Comparison of ENCODE assay signal across 1 cellular context in the genomic region with DNA sequence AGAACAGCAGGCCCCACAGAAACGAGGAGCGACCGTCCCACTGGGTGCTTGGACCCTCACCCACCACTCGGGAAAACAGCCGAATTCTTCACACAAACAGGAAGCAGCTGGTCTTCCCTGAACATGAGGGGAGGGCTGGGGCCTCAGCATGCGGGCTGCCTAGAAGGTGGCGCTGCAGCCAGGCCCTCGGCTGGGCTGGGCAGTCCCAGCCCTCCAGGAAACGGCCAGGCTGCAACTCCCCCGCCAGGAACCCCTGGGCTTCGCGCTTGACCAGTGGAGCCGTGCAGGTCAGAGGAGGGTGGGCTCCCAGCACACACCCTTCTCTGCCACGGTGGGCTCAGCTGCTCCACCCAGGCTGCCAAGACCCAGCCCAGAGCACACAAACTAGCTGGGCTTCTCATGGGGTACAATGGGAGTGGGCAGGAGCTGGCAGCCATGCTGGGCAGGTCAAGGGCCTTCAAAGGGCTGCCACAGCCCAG.
TF ChIP-seq lines count a peak whose summit lies in the region.

No MANE protein-coding gene starts in this region.

TF ChIP-seq in HepG2, 621 proteins besides CTCF, POLR2A, EP300 and RAD21 (continued from another document and continues in another):
- TF ChIP-seq, protein P1, sequence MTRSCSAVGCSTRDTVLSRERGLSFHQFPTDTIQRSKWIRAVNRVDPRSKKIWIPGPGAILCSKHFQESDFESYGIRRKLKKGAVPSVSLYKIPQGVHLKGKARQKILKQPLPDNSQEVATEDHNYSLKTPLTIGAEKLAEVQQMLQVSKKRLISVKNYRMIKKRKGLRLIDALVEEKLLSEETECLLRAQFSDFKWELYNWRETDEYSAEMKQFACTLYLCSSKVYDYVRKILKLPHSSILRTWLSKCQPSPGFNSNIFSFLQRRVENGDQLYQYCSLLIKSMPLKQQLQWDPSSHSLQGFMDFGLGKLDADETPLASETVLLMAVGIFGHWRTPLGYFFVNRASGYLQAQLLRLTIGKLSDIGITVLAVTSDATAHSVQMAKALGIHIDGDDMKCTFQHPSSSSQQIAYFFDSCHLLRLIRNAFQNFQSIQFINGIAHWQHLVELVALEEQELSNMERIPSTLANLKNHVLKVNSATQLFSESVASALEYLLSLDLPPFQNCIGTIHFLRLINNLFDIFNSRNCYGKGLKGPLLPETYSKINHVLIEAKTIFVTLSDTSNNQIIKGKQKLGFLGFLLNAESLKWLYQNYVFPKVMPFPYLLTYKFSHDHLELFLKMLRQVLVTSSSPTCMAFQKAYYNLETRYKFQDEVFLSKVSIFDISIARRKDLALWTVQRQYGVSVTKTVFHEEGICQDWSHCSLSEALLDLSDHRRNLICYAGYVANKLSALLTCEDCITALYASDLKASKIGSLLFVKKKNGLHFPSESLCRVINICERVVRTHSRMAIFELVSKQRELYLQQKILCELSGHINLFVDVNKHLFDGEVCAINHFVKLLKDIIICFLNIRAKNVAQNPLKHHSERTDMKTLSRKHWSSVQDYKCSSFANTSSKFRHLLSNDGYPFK (CRISPR knock-in tag; IDR thresholded peaks at IDR 0.05; ENCODE audit: borderline replicate concordance): 0 out of 2 replicates have a peak, but pooled peaks have one; percentile 52
- TF ChIP-seq ZNF143 (CRISPR knock-in tag; IDR thresholded peaks at IDR 0.05) (no peak), ERF (CRISPR knock-in tag; IDR thresholded peaks at IDR 0.05) (0 out of 2 replicates have a peak, but pooled peaks have one; percentile 47), CCDC6 (CRISPR knock-in tag; IDR thresholded peaks at IDR 0.05) (no peak), ZNF224 (CRISPR knock-in tag; IDR thresholded peaks at IDR 0.05) (no peak), THAP11 (CRISPR knock-in tag; IDR thresholded peaks at IDR 0.05) (no peak), KDM2A (CRISPR knock-in tag; IDR thresholded peaks at IDR 0.05; ENCODE audit: borderline replicate concordance, low read depth) (peak; percentile 67; the same call in 1 of the 2 replicates), ZNF460 (CRISPR knock-in tag; IDR thresholded peaks at IDR 0.05; ENCODE audit: borderline replicate concordance) (no peak), GABPB1 (CRISPR knock-in tag; IDR thresholded peaks at IDR 0.05) (peak; percentile 77), SNRNP70 (IDR thresholded peaks at IDR 0.05; ENCODE audit: low read depth, low read length) (no peak), PTBP1 (IDR thresholded peaks at IDR 0.05; ENCODE audit: low read depth, low read length, poor library complexity, severe bottlenecking) (no peak), GABPA (IDR thresholded peaks at IDR 0.05; ENCODE audit: low read depth, low read length) (no peak), GABPA (CRISPR knock-in tag; IDR thresholded peaks at IDR 0.05; ENCODE audit: low read depth) (peak; percentile 31; the same call in 1 of the 2 replicates), FOXJ3 (CRISPR knock-in tag; IDR thresholded peaks at IDR 0.05; ENCODE audit: borderline replicate concordance) (no peak), ZZZ3 (CRISPR knock-in tag; IDR thresholded peaks at IDR 0.05; ENCODE audit: borderline replicate concordance) (no peak), ZNF333 (CRISPR knock-in tag; IDR thresholded peaks at IDR 0.05; ENCODE audit: borderline replicate concordance) (peak; percentile 34; the same call in 1 of the 2 replicates), ZNF317 (CRISPR knock-in tag; IDR thresholded peaks at IDR 0.05) (no peak), SUZ12 (IDR thresholded peaks at IDR 0.05; ENCODE audit: low read depth, low read length) (no peak), ZBTB7A (CRISPR knock-in tag; IDR thresholded peaks at IDR 0.05) (peak; percentile 30; the same call in 1 of the 2 replicates), RXRA (CRISPR knock-in tag; IDR thresholded peaks at IDR 0.05) (peak; percentile 51; the same call in 1 of the 2 replicates), ZNF790 (CRISPR knock-in tag; IDR thresholded peaks at IDR 0.05; ENCODE audit: borderline replicate concordance) (no peak), ASH2L (IDR thresholded peaks at IDR 0.05; ENCODE audit: insufficient read length, low read depth, low read length) (no peak), ZNF746 (CRISPR knock-in tag; IDR thresholded peaks at IDR 0.05) (no peak), ZFX (CRISPR knock-in tag; IDR thresholded peaks at IDR 0.05; ENCODE audit: low read depth) (peak; percentile 62; the same call in 1 of the 2 replicates), KAT8 (CRISPR knock-in tag; IDR thresholded peaks at IDR 0.05) (peak; percentile 33; the same call in 1 of the 2 replicates), ZNF101 (CRISPR knock-in tag; IDR thresholded peaks at IDR 0.05; ENCODE audit: borderline replicate concordance, low read depth) (no peak), JDP2 (CRISPR knock-in tag; IDR thresholded peaks at IDR 0.05; ENCODE audit: borderline replicate concordance) (no peak), NR2F6 (IDR thresholded peaks at IDR 0.05) (no peak), NR2F6 (CRISPR knock-in tag; IDR thresholded peaks at IDR 0.05) (0 out of 2 replicates have a peak, but pooled peaks have one; percentile 23), ZNF83 (CRISPR knock-in tag; IDR thresholded peaks at IDR 0.05; ENCODE audit: borderline replicate concordance) (0 out of 2 replicates have a peak, but pooled peaks have one; percentile 42), ZNF20 (CRISPR knock-in tag; IDR thresholded peaks at IDR 0.05) (no peak), KDM4B (CRISPR knock-in tag; IDR thresholded peaks at IDR 0.05) (no peak)
- TF ChIP-seq, protein P2, sequence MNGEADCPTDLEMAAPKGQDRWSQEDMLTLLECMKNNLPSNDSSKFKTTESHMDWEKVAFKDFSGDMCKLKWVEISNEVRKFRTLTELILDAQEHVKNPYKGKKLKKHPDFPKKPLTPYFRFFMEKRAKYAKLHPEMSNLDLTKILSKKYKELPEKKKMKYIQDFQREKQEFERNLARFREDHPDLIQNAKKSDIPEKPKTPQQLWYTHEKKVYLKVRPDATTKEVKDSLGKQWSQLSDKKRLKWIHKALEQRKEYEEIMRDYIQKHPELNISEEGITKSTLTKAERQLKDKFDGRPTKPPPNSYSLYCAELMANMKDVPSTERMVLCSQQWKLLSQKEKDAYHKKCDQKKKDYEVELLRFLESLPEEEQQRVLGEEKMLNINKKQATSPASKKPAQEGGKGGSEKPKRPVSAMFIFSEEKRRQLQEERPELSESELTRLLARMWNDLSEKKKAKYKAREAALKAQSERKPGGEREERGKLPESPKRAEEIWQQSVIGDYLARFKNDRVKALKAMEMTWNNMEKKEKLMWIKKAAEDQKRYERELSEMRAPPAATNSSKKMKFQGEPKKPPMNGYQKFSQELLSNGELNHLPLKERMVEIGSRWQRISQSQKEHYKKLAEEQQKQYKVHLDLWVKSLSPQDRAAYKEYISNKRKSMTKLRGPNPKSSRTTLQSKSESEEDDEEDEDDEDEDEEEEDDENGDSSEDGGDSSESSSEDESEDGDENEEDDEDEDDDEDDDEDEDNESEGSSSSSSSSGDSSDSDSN (CRISPR knock-in tag; IDR thresholded peaks at IDR 0.05): peak; percentile 65
- TF ChIP-seq, protein P3, sequence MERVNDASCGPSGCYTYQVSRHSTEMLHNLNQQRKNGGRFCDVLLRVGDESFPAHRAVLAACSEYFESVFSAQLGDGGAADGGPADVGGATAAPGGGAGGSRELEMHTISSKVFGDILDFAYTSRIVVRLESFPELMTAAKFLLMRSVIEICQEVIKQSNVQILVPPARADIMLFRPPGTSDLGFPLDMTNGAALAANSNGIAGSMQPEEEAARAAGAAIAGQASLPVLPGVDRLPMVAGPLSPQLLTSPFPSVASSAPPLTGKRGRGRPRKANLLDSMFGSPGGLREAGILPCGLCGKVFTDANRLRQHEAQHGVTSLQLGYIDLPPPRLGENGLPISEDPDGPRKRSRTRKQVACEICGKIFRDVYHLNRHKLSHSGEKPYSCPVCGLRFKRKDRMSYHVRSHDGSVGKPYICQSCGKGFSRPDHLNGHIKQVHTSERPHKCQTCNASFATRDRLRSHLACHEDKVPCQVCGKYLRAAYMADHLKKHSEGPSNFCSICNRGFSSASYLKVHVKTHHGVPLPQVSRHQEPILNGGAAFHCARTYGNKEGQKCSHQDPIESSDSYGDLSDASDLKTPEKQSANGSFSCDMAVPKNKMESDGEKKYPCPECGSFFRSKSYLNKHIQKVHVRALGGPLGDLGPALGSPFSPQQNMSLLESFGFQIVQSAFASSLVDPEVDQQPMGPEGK (CRISPR knock-in tag; IDR thresholded peaks at IDR 0.05): peak; percentile 81
- TF ChIP-seq, protein P4, sequence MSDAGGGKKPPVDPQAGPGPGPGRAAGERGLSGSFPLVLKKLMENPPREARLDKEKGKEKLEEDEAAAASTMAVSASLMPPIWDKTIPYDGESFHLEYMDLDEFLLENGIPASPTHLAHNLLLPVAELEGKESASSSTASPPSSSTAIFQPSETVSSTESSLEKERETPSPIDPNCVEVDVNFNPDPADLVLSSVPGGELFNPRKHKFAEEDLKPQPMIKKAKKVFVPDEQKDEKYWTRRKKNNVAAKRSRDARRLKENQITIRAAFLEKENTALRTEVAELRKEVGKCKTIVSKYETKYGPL (CRISPR knock-in tag; IDR thresholded peaks at IDR 0.05): no peak
- TF ChIP-seq, protein P5, sequence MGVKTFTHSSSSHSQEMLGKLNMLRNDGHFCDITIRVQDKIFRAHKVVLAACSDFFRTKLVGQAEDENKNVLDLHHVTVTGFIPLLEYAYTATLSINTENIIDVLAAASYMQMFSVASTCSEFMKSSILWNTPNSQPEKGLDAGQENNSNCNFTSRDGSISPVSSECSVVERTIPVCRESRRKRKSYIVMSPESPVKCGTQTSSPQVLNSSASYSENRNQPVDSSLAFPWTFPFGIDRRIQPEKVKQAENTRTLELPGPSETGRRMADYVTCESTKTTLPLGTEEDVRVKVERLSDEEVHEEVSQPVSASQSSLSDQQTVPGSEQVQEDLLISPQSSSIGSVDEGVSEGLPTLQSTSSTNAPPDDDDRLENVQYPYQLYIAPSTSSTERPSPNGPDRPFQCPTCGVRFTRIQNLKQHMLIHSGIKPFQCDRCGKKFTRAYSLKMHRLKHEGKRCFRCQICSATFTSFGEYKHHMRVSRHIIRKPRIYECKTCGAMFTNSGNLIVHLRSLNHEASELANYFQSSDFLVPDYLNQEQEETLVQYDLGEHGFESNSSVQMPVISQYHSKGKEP (CRISPR knock-in tag; IDR thresholded peaks at IDR 0.05): no peak
- TF ChIP-seq, protein P6, sequence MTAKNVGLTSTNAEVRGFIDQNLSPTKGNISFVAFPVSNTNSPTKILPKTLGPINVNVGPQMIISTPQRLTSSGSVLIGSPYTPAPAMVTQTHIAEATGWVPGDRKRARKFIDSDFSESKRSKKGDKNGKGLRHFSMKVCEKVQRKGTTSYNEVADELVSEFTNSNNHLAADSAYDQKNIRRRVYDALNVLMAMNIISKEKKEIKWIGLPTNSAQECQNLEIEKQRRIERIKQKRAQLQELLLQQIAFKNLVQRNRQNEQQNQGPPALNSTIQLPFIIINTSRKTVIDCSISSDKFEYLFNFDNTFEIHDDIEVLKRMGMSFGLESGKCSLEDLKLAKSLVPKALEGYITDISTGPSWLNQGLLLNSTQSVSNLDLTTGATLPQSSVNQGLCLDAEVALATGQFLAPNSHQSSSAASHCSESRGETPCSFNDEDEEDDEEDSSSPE (CRISPR knock-in tag; IDR thresholded peaks at IDR 0.05): peak; percentile 51
- TF ChIP-seq, protein P7, sequence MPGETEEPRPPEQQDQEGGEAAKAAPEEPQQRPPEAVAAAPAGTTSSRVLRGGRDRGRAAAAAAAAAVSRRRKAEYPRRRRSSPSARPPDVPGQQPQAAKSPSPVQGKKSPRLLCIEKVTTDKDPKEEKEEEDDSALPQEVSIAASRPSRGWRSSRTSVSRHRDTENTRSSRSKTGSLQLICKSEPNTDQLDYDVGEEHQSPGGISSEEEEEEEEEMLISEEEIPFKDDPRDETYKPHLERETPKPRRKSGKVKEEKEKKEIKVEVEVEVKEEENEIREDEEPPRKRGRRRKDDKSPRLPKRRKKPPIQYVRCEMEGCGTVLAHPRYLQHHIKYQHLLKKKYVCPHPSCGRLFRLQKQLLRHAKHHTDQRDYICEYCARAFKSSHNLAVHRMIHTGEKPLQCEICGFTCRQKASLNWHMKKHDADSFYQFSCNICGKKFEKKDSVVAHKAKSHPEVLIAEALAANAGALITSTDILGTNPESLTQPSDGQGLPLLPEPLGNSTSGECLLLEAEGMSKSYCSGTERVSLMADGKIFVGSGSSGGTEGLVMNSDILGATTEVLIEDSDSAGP (CRISPR knock-in tag; IDR thresholded peaks at IDR 0.05; ENCODE audit: borderline replicate concordance): 0 out of 2 replicates have a peak, but pooled peaks have one; percentile 13
- TF ChIP-seq, protein P8, sequence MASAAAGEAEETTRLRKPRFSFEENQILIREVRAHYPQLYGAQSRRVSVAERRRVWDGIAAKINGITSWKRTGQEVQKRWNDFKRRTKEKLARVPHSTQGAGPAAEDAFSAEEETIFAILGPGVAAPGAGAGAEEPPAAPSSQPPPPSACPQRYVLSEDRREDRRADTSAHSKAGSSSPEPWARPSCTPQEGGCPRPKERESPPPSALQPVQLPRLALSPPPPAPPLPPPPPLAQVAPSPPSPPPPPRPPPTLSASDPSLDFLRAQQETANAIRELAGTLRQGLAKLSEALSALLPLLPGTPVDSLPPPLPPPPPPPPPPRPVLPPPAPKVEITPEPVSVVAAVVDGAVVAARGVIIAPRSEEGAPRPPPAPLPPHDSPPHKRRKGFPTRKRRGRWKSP (CRISPR knock-in tag; IDR thresholded peaks at IDR 0.05): no peak
- TF ChIP-seq, protein P9, sequence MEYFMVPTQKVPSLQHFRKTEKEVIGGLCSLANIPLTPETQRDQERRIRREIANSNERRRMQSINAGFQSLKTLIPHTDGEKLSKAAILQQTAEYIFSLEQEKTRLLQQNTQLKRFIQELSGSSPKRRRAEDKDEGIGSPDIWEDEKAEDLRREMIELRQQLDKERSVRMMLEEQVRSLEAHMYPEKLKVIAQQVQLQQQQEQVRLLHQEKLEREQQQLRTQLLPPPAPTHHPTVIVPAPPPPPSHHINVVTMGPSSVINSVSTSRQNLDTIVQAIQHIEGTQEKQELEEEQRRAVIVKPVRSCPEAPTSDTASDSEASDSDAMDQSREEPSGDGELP (IDR thresholded peaks at IDR 0.05; ENCODE audit: borderline replicate concordance, low read depth): peak; percentile 87; the same call in 1 of the 2 replicates
- TF ChIP-seq, protein P10, sequence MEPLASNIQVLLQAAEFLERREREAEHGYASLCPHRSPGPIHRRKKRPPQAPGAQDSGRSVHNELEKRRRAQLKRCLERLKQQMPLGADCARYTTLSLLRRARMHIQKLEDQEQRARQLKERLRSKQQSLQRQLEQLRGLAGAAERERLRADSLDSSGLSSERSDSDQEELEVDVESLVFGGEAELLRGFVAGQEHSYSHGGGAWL (CRISPR knock-in tag; IDR thresholded peaks at IDR 0.05): peak; percentile 58; the same call in 1 of the 2 replicates
- TF ChIP-seq, protein P11, sequence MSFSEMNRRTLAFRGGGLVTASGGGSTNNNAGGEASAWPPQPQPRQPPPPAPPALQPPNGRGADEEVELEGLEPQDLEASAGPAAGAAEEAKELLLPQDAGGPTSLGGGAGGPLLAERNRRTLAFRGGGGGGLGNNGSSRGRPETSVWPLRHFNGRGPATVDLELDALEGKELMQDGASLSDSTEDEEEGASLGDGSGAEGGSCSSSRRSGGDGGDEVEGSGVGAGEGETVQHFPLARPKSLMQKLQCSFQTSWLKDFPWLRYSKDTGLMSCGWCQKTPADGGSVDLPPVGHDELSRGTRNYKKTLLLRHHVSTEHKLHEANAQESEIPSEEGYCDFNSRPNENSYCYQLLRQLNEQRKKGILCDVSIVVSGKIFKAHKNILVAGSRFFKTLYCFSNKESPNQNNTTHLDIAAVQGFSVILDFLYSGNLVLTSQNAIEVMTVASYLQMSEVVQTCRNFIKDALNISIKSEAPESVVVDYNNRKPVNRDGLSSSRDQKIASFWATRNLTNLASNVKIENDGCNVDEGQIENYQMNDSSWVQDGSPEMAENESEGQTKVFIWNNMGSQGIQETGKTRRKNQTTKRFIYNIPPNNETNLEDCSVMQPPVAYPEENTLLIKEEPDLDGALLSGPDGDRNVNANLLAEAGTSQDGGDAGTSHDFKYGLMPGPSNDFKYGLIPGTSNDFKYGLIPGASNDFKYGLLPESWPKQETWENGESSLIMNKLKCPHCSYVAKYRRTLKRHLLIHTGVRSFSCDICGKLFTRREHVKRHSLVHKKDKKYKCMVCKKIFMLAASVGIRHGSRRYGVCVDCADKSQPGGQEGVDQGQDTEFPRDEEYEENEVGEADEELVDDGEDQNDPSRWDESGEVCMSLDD (CRISPR knock-in tag; IDR thresholded peaks at IDR 0.05; ENCODE audit: borderline replicate concordance): no peak
